In the genomic region with DNA sequence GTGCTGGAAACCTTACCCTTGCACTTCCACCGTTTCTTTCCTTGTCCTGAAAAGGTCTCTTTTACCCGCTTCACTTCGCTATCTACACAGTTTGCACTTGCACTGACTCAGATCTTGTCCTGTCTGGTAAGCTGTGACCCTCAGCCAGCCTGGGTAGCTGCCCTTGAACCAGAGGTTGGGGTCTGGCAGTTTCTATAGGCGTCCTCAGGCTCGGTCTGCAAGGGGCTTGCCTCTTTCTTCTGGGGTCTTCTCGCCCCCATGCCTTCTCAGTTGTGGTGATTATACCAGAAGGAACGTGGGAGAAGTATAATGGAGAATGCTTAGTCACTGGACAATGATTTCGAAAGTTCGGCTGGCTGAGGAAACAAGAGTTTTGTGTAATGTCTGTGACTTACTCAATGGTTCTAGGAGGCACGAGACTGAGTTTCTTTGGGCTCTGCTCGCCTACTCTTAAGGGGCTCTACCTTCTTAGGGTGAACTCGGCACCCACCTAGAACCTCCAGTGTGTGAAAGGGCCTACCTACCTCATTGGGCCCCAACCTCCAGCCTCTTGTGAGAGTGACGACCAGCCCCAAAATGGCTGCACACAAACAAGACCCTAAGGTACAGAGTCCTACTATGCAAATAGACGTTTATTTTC, we compare ENCODE assay signal across 1 cellular context.
TF ChIP-seq lines count a peak whose summit lies in the region.

No MANE protein-coding gene starts in this region.

TF ChIP-seq in GM12878, 131 proteins besides CTCF, POLR2A, EP300 and RAD21 (continued from another document):
- TF ChIP-seq, protein P1, sequence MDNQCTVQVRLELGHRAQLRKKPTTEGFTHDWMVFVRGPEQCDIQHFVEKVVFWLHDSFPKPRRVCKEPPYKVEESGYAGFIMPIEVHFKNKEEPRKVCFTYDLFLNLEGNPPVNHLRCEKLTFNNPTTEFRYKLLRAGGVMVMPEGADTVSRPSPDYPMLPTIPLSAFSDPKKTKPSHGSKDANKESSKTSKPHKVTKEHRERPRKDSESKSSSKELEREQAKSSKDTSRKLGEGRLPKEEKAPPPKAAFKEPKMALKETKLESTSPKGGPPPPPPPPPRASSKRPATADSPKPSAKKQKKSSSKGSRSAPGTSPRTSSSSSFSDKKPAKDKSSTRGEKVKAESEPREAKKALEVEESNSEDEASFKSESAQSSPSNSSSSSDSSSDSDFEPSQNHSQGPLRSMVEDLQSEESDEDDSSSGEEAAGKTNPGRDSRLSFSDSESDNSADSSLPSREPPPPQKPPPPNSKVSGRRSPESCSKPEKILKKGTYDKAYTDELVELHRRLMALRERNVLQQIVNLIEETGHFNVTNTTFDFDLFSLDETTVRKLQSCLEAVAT (IDR thresholded peaks at IDR 0.05) = peak; percentile 36; the same call in 1 of the 2 replicates
- TF ChIP-seq ATF7 (IDR thresholded peaks at IDR 0.05; ENCODE audit: low read depth) (0 out of 2 replicates have a peak, but pooled peaks have one; percentile 14), IRF4 (IDR thresholded peaks at IDR 0.05; ENCODE audit: low read depth, low read length) (no peak), MTA3 (IDR thresholded peaks at IDR 0.05; ENCODE audit: borderline replicate concordance, low read length) (peak; percentile 78; the same call in 1 of the 2 replicates), POLR2AphosphoS5 (IDR thresholded peaks at IDR 0.05; ENCODE audit: low read length) (peak; percentile 84), NRF1 (conservative IDR thresholded peaks at IDR 0.05; ENCODE audit: low read depth, low read length) (no peak), BHLHE40 (IDR thresholded peaks at IDR 0.05; ENCODE audit: borderline replicate concordance in 1 of 2, low read depth in 2 of 2, low read length in 1 of 2) (peak; percentile 65 to 82; a peak in 3 of 4 replicates), STAT3 (IDR thresholded peaks at IDR 0.05; ENCODE audit: low read depth, low read length) (no peak), CBX5 (IDR thresholded peaks at IDR 0.05; ENCODE audit: low read depth) (0 out of 2 replicates have a peak, but pooled peaks have one; percentile 17), YY1 (IDR thresholded peaks at IDR 0.05; ENCODE audit: low read depth, low read length) (peak; percentile 91), SMAD5 (IDR thresholded peaks at IDR 0.05; ENCODE audit: low read depth) (peak; percentile 87; the same call in 1 of the 2 replicates)
- TF ChIP-seq, protein P2, sequence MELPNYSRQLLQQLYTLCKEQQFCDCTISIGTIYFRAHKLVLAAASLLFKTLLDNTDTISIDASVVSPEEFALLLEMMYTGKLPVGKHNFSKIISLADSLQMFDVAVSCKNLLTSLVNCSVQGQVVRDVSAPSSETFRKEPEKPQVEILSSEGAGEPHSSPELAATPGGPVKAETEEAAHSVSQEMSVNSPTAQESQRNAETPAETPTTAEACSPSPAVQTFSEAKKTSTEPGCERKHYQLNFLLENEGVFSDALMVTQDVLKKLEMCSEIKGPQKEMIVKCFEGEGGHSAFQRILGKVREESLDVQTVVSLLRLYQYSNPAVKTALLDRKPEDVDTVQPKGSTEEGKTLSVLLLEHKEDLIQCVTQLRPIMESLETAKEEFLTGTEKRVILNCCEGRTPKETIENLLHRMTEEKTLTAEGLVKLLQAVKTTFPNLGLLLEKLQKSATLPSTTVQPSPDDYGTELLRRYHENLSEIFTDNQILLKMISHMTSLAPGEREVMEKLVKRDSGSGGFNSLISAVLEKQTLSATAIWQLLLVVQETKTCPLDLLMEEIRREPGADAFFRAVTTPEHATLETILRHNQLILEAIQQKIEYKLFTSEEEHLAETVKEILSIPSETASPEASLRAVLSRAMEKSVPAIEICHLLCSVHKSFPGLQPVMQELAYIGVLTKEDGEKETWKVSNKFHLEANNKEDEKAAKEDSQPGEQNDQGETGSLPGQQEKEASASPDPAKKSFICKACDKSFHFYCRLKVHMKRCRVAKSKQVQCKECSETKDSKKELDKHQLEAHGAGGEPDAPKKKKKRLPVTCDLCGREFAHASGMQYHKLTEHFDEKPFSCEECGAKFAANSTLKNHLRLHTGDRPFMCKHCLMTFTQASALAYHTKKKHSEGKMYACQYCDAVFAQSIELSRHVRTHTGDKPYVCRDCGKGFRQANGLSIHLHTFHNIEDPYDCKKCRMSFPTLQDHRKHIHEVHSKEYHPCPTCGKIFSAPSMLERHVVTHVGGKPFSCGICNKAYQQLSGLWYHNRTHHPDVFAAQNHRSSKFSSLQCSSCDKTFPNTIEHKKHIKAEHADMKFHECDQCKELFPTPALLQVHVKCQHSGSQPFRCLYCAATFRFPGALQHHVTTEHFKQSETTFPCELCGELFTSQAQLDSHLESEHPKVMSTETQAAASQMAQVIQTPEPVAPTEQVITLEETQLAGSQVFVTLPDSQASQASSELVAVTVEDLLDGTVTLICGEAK (IDR thresholded peaks at IDR 0.05; ENCODE audit: borderline replicate concordance) = 0 out of 2 replicates have a peak, but pooled peaks have one; percentile 5
- TF ChIP-seq, protein P3, sequence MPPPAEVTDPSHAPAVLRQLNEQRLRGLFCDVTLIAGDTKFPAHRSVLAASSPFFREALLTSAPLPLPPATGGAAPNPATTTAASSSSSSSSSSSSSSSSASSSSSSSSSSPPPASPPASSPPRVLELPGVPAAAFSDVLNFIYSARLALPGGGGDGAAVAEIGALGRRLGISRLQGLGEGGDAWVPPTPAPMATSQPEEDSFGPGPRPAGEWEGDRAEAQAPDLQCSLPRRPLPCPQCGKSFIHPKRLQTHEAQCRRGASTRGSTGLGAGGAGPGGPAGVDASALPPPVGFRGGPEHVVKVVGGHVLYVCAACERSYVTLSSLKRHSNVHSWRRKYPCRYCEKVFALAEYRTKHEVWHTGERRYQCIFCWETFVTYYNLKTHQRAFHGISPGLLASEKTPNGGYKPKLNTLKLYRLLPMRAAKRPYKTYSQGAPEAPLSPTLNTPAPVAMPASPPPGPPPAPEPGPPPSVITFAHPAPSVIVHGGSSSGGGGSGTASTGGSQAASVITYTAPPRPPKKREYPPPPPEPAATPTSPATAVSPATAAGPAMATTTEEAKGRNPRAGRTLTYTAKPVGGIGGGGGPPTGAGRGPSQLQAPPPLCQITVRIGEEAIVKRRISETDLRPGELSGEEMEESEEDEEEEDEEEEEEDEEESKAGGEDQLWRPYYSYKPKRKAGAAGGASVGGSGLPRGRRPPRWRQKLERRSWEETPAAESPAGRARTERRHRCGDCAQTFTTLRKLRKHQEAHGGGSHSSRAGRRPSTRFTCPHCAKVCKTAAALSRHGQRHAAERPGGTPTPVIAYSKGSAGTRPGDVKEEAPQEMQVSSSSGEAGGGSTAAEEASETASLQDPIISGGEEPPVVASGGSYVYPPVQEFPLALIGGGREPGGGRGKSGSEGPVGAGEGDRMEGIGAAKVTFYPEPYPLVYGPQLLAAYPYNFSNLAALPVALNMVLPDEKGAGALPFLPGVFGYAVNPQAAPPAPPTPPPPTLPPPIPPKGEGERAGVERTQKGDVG (CRISPR knock-in tag; IDR thresholded peaks at IDR 0.05) = 0 out of 2 replicates have a peak, but pooled peaks have one; percentile 71
TF ChIP-seq in GM12878: peak in this region for 14.
